15 cellular contexts compared by ENCODE assay signal in genomic region chr4:127055349-127055748, GRCh38.
DNase-seq lines count a peak whose midpoint lies in the region; FAIRE-seq and TF ChIP-seq lines count a peak whose summit lies in the region.
"Had no signal": no experiment of that assay in that cellular context is flagged by ENCODE, and none has a peak within 500 bp of the region (broad histone marks: within the 10 kb centered on the region; RNA-seq: fewer than 3 reads in every experiment).

No MANE protein-coding gene starts in this region.

- no peaks in the 10 kb centered on the region for H3K36me3 ChIP-seq in bronchial epithelial cell (ENCODE audit: control insufficient read depth, insufficient read depth, low read length)
- H3K36me3 ChIP-seq: BLaER1 treated with 17β-estradiol and CSF1 and Interleukin-3, amounts not matched to agents 10 nM and 100 nM; gastroesophageal sphincter had no signal

- no peak for FAIRE-seq in bronchial epithelial cell (lab: Jason Lieb, UNC)
- FAIRE-seq in GM19239 (lab: Jason Lieb, UNC), result no peak
- FAIRE-seq: colon had no signal

- peak; percentile 44 for DNase-seq in D341Med (ENCODE audit: low spot score)
- peak; percentile 70 for DNase-seq in NCI-H2029 (lab: John Stamatoyannopoulos, UW)
- DNase-seq in bronchial epithelial cell (ENCODE audit: low read depth), result peak; percentile 22
- peak; percentile 9 for DNase-seq in inferior parietal cortex (ENCODE audit: extremely low spot score)
- no peak for DNase-seq in islet precursor cell
- DNase-seq in GM19239 (ENCODE audit: insufficient read length, low spot score), result no peak
- no peak for DNase-seq in germinal center (ENCODE audit: low spot score)
- DNase-seq in stimulated activated CD4-positive, alpha-beta T cell treated with anti-CD3 and anti-CD28 coated beads, Interleukin-4, amount 100 ng/mL, for 24 hours, result no peak
- DNase-seq: activated CD4-positive, alpha-beta memory T cell treated with anti-CD3 and anti-CD28 coated beads for 36 hours; NCI-H146; stimulated activated naive B cell treated with anti-CD40 and anti-IgM and Interleukin-4, amounts not matched to agents 10 μg/mL and 1 μg/mL and 100 μg/mL, for 72 hours; T-helper 17 cell had no signal

- H3K4me3 ChIP-seq in bronchial epithelial cell (ENCODE audit: low read depth, low read length), result no peak overlapping the region
- H3K4me3 ChIP-seq: BLaER1 treated with 17β-estradiol and CSF1 and Interleukin-3, amounts not matched to agents 10 nM and 100 nM; gastroesophageal sphincter had no signal

- no peak for TF ChIP-seq CTCF in bronchial epithelial cell (IDR thresholded peaks at IDR 0.05; ENCODE audit: insufficient read depth, low read length, severe bottlenecking)

- H3K27me3 ChIP-seq in bronchial epithelial cell (ENCODE audit: control insufficient read depth, insufficient read depth, low read length), result no peaks in the 10 kb centered on the region
- H3K27me3 ChIP-seq: BLaER1 treated with 17β-estradiol and CSF1 and Interleukin-3, amounts not matched to agents 10 nM and 100 nM; gastroesophageal sphincter had no signal

Comparison
In these comparisons a context has a peak if more than half of its experiments do, and no peak if none do; other contexts are left out.
1. DNase-seq: peak in D341Med (single experiment), NCI-H2029 (single experiment), bronchial epithelial cell (single experiment) and inferior parietal cortex (single experiment); none in islet precursor cell (single experiment), GM19239 (single experiment), germinal center (single experiment) and stimulated activated CD4-positive, alpha-beta T cell treated with anti-CD3 and anti-CD28 coated beads, Interleukin-4, amount 100 ng/mL, for 24 hours (single experiment).